Comparison of ENCODE assay signal across 1 cellular context in genomic region chr17:80018917-80019651, GRCh38.
TF ChIP-seq lines count a peak whose summit lies in the region.

No MANE protein-coding gene starts in this region.

TF ChIP-seq in HepG2, 621 proteins besides CTCF, POLR2A, EP300 and RAD21 (continued from another document and continues in another):
- no peak for TF ChIP-seq TIGD3 (CRISPR knock-in tag; IDR thresholded peaks at IDR 0.05; ENCODE audit: borderline replicate concordance)
- TF ChIP-seq ZFP36L2 (CRISPR knock-in tag; IDR thresholded peaks at IDR 0.05), result no peak
- no peak for TF ChIP-seq PTBP1 (IDR thresholded peaks at IDR 0.05; ENCODE audit: low read depth, low read length, poor library complexity, severe bottlenecking)
- no peak for TF ChIP-seq THYN1 (CRISPR knock-in tag; IDR thresholded peaks at IDR 0.05; ENCODE audit: borderline replicate concordance, low read depth)
- no peak for TF ChIP-seq HNRNPL (IDR thresholded peaks at IDR 0.05; ENCODE audit: low read depth, low read length)
- no peak for TF ChIP-seq ZNF326 (CRISPR knock-in tag; IDR thresholded peaks at IDR 0.05; ENCODE audit: borderline replicate concordance)
- TF ChIP-seq ZNF737 (CRISPR knock-in tag; IDR thresholded peaks at IDR 0.05; ENCODE audit: borderline replicate concordance), result no peak
- TF ChIP-seq ZNF549 (CRISPR knock-in tag; IDR thresholded peaks at IDR 0.05), result no peak
- no peak for TF ChIP-seq NAIF1 (CRISPR knock-in tag; IDR thresholded peaks at IDR 0.05; ENCODE audit: borderline replicate concordance)
- TF ChIP-seq ZNF672 (CRISPR knock-in tag; IDR thresholded peaks at IDR 0.05), result no peak
- no peak for TF ChIP-seq ZBTB43 (CRISPR knock-in tag; conservative IDR thresholded peaks at IDR 0.05)
- no peak for TF ChIP-seq ZNF7 (CRISPR knock-in tag; IDR thresholded peaks at IDR 0.05)
- TF ChIP-seq ZNF101 (CRISPR knock-in tag; IDR thresholded peaks at IDR 0.05; ENCODE audit: borderline replicate concordance, low read depth), result no peak
- no peak for TF ChIP-seq ZNF577 (CRISPR knock-in tag; IDR thresholded peaks at IDR 0.05; ENCODE audit: borderline replicate concordance, low read depth)
- peak; percentile 41 for TF ChIP-seq HNF4G (IDR thresholded peaks at IDR 0.05; ENCODE audit: borderline replicate concordance, low read depth, low read length)
- TF ChIP-seq HNF4G (CRISPR knock-in tag; IDR thresholded peaks at IDR 0.05; ENCODE audit: borderline replicate concordance, low read depth), result peak; percentile 56; the same call in 1 of the 2 replicates
- TF ChIP-seq SKI (IDR thresholded peaks at IDR 0.05; ENCODE audit: partially characterized antibody), result no peak
- TF ChIP-seq DRAP1 (CRISPR knock-in tag; IDR thresholded peaks at IDR 0.05), result no peak
- peak; percentile 66; the same call in 1 of the 2 replicates for TF ChIP-seq MTA1 (CRISPR knock-in tag; IDR thresholded peaks at IDR 0.05; ENCODE audit: borderline replicate concordance)
- TF ChIP-seq NFAT5 (CRISPR knock-in tag; IDR thresholded peaks at IDR 0.05), result 0 out of 2 replicates have a peak, but pooled peaks have one; percentile 59
- TF ChIP-seq CHD4 (IDR thresholded peaks at IDR 0.05; ENCODE audit: borderline replicate concordance, low read length), result no peak
- peak; percentile 87 for TF ChIP-seq HOXA3 (CRISPR knock-in tag; IDR thresholded peaks at IDR 0.05)
- peak; percentile 46; the same call in 1 of the 2 replicates for TF ChIP-seq ZNF609 (CRISPR knock-in tag; IDR thresholded peaks at IDR 0.05; ENCODE audit: borderline replicate concordance)
- peak; percentile 18; the same call in 1 of the 2 replicates for TF ChIP-seq RARA (CRISPR knock-in tag; IDR thresholded peaks at IDR 0.05)
- no peak for TF ChIP-seq DMTF1 (CRISPR knock-in tag; IDR thresholded peaks at IDR 0.05)
- no peak for TF ChIP-seq CSRNP2 (CRISPR knock-in tag; conservative IDR thresholded peaks at IDR 0.05; ENCODE audit: low read depth)
- TF ChIP-seq ZNF598 (CRISPR knock-in tag; IDR thresholded peaks at IDR 0.05; ENCODE audit: borderline replicate concordance), result no peak
- no peak for TF ChIP-seq MNT (IDR thresholded peaks at IDR 0.05)
- no peak for TF ChIP-seq PHB2 (IDR thresholded peaks at IDR 0.05; ENCODE audit: partially characterized antibody)
- TF ChIP-seq SRSF9 (IDR thresholded peaks at IDR 0.05; ENCODE audit: borderline replicate concordance, insufficient read depth, low read depth, low read length, poor library complexity, severe bottlenecking), result no peak
- TF ChIP-seq TAF15 (IDR thresholded peaks at IDR 0.05; ENCODE audit: low read depth, low read length, poor library complexity, severe bottlenecking), result no peak
- TF ChIP-seq ZNF567 (CRISPR knock-in tag; IDR thresholded peaks at IDR 0.05; ENCODE audit: borderline replicate concordance), result no peak
- TF ChIP-seq ZNF224 (CRISPR knock-in tag; IDR thresholded peaks at IDR 0.05), result peak; percentile 71; the same call in 1 of the 2 replicates
- TF ChIP-seq NFIC (IDR thresholded peaks at IDR 0.05; ENCODE audit: low read length), result no peak
- TF ChIP-seq CBFB (CRISPR knock-in tag; IDR thresholded peaks at IDR 0.05), result 0 out of 2 replicates have a peak, but pooled peaks have one; percentile 41
- no peak for TF ChIP-seq POGZ (CRISPR knock-in tag; IDR thresholded peaks at IDR 0.05)
- TF ChIP-seq SUZ12 (IDR thresholded peaks at IDR 0.05; ENCODE audit: low read depth, low read length), result no peak
- TF ChIP-seq ATRX (CRISPR knock-in tag; IDR thresholded peaks at IDR 0.05; ENCODE audit: borderline replicate concordance), result no peak
- TF ChIP-seq HNRNPUL1 (IDR thresholded peaks at IDR 0.05; ENCODE audit: low read depth, low read length), result no peak
- TF ChIP-seq FOSL2 (CRISPR knock-in tag; IDR thresholded peaks at IDR 0.05), result no peak
